Comparison of ENCODE assay signal across 14 cellular contexts in the genomic region with DNA sequence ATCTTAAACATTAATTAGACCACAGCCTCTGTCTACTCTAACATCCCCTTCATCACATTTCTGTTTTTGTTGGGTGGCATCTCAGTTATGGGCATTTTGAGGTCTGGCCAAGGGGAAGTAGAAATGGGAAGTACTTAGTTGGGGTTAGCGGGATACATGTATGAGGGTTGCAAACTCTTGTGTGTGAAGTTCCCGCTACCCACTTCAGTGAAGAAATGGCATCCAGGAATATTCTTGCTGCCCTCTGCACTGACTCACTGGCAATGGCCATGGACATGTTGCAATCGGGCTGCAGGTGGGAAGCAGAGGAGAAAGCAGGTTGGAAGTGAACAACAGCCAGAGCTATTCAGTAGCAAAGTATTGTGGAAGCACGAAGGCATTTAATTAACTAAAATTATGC. TPM values are rescaled to one million over a fixed set of nuclear protein-coding genes. Genes with fewer than 3 reads are reported as not detected.
DNase-seq lines count a peak whose midpoint lies in the region; ATAC-seq lines count a peak whose summit lies in the region.
"Had no signal": no experiment of that assay in that cellular context is flagged by ENCODE, and none has a peak within 500 bp of the region (broad histone marks: within the 10 kb centered on the region; RNA-seq: fewer than 3 reads in every experiment).

No MANE protein-coding gene starts in this region.

- WGBS in aorta, 2 donors = 75 to 78% methylated on average over 4 of the region's 4 CpGs

- H3K4me3 ChIP-seq in aorta (ENCODE audit: low read length in 2 of 2) = no peak overlapping the region
- H3K4me3 ChIP-seq: ascending aorta had no signal

- H3K27me3 Mint-ChIP-seq in stimulated activated naive CD8-positive, alpha-beta T cell treated with anti-CD3 and anti-CD28 coated beads, Interleukin-15, Interleukin-2, amounts not matched to agents 100 ng/mL and 50 ng/mL, for 24 hours = no peaks in the 10 kb centered on the region

- H3K9me3 Mint-ChIP-seq in stimulated activated naive CD8-positive, alpha-beta T cell treated with anti-CD3 and anti-CD28 coated beads, Interleukin-15, Interleukin-2, amounts not matched to agents 100 ng/mL and 50 ng/mL, for 24 hours = no peaks in the 10 kb centered on the region
- H3K9me3 Mint-ChIP-seq: stimulated activated effector memory CD8-positive, alpha-beta T cell treated with anti-CD3 and anti-CD28 coated beads, Interleukin-12 subunit alpha, Interleukin-12 subunit beta, amount 100 ng/mL, for 72 hours had no signal

- H3K9me3 ChIP-seq in aorta (ENCODE audit: control insufficient read depth, low read length) = no peaks in the 10 kb centered on the region
- H3K9me3 ChIP-seq: ascending aorta had no signal

- peaks cover 0 to 2% of the 10 kb centered on the region in 2 donors for H3K27me3 ChIP-seq in aorta (ENCODE audit: control insufficient read depth in 1 of 2, insufficient read depth in 2 of 2, low read length in 1 of 2)
- H3K27me3 ChIP-seq: ascending aorta had no signal

- H3K4me3 Mint-ChIP-seq in stimulated activated naive CD8-positive, alpha-beta T cell treated with anti-CD3 and anti-CD28 coated beads, Interleukin-15, Interleukin-2, amounts not matched to agents 100 ng/mL and 50 ng/mL, for 24 hours = no peak overlapping the region
- H3K4me3 Mint-ChIP-seq: stimulated activated effector memory CD8-positive, alpha-beta T cell treated with anti-CD3 and anti-CD28 coated beads, Interleukin-12 subunit alpha, Interleukin-12 subunit beta, amount 100 ng/mL, for 72 hours had no signal

- peaks cover 3% of the 10 kb centered on the region for H3K4me1 Mint-ChIP-seq in stimulated activated naive CD8-positive, alpha-beta T cell treated with anti-CD3 and anti-CD28 coated beads, Interleukin-15, Interleukin-2, amounts not matched to agents 100 ng/mL and 50 ng/mL, for 24 hours (ENCODE audit: low read depth)

- no peaks in the 10 kb centered on the region for H3K36me3 ChIP-seq in aorta (ENCODE audit: control insufficient read depth in 1 of 2, insufficient read depth in 2 of 2, low read length in 1 of 2)
- H3K36me3 ChIP-seq: ascending aorta had no signal

- H3K27ac Mint-ChIP-seq in stimulated activated naive CD8-positive, alpha-beta T cell treated with anti-CD3 and anti-CD28 coated beads, Interleukin-15, Interleukin-2, amounts not matched to agents 100 ng/mL and 50 ng/mL, for 24 hours = peak overlapping the region; percentile 78
- H3K27ac Mint-ChIP-seq: stimulated activated effector memory CD8-positive, alpha-beta T cell treated with anti-CD3 and anti-CD28 coated beads, Interleukin-12 subunit alpha, Interleukin-12 subunit beta, amount 100 ng/mL, for 72 hours had no signal

- intact Hi-C loops in Right ventricle myocardium superior (cut with DNase I) (no loop called here), aorta (cut with DNase I) (no loop called here)

- H3K27ac ChIP-seq in aorta (ENCODE audit: low read depth in 1 of 2, low read length in 2 of 2) = no peak overlapping the region
- H3K27ac ChIP-seq: ascending aorta had no signal

- H3K36me3 Mint-ChIP-seq in stimulated activated naive CD8-positive, alpha-beta T cell treated with anti-CD3 and anti-CD28 coated beads, Interleukin-15, Interleukin-2, amounts not matched to agents 100 ng/mL and 50 ng/mL, for 24 hours (ENCODE audit: low read depth) = peaks cover 8% of the 10 kb centered on the region

- no peak for ATAC-seq in stimulated activated naive CD8-positive, alpha-beta T cell treated with anti-CD3 and anti-CD28 coated beads, Interleukin-15, Interleukin-2, amounts not matched to agents 100 U/mL and 50 U/mL, for 24 hours
- ATAC-seq in Right ventricle myocardium superior (ENCODE audit: poor library complexity) (peak; percentile 82), aorta (ENCODE audit: low FRiP score) (peak; percentile 50), GM18867 (IDR thresholded peaks at IDR 0.05; ENCODE audit: unreplicated experiment) (no peak)
- ATAC-seq: Panc1; stimulated activated effector memory CD8-positive, alpha-beta T cell treated with anti-CD3 and anti-CD28 coated beads, Interleukin-12 subunit alpha, Interleukin-12 subunit beta, amount 100 ng/mL, for 72 hours had no signal

- no peaks in the 10 kb centered on the region for H3K4me1 ChIP-seq in aorta (ENCODE audit: control insufficient read depth in 1 of 2, insufficient read depth in 2 of 2, low read length in 2 of 2)
- H3K4me1 ChIP-seq: ascending aorta had no signal

- no peak for DNase-seq in stimulated activated naive CD8-positive, alpha-beta T cell treated with anti-CD3 and anti-CD28 coated beads, Interleukin-15, Interleukin-2, amounts not matched to agents 100 U/mL and 50 U/mL, for 24 hours
- DNase-seq in SKM-1 treated with dmso at 0.1 percent for 144 hours (lab: John Stamatoyannopoulos, UW; ENCODE audit: unreplicated experiment) = peak; percentile 63
- DNase-seq in Right ventricle myocardium superior = peak; percentile 47
- DNase-seq in aorta = no peak
- DNase-seq in stimulated activated naive CD4-positive, alpha-beta T cell (lab: John Stamatoyannopoulos, UW) = no peak
- no peak for DNase-seq in effector CD4-positive, alpha-beta T cell
- DNase-seq: activated CD4-positive, alpha-beta T cell treated with anti-CD3 and anti-CD28 coated beads for 4 hours had no signal

RNA-seq across cellular contexts. Expression of gene CD48, which starts 7.4 kb away (rescaled TPM):
- total RNA-seq in Right ventricle myocardium superior (0.91 TPM), aorta (1 to 10 TPM; 3.6 to 6.8 TPM)
- polyA plus RNA-seq in aorta = 10 to 100 TPM in 1 of 2 donors, 1 to 10 TPM in 1; 1.7 to 11.3 TPM
- total RNA-seq: ascending aorta, endothelial cell of umbilical vein had no signal
- polyA plus RNA-seq: endothelial cell of umbilical vein, neural cell had no signal

RNA-seq across cellular contexts. Expression of gene SLAMF7, which starts 34.8 kb away (rescaled TPM):
- total RNA-seq in Right ventricle myocardium superior (0.16 TPM), aorta (1 to 10 TPM; 2.5 to 2.9 TPM)
- polyA plus RNA-seq in aorta = 1 to 10 TPM in 1 of 2 donors, not detected in 1; 8.9 TPM
- total RNA-seq: ascending aorta, endothelial cell of umbilical vein had no signal
- polyA plus RNA-seq: endothelial cell of umbilical vein, neural cell had no signal

RNA-seq across cellular contexts. Expression of gene SLAMF1, which starts 57.4 kb away (rescaled TPM):
- 0.27 TPM for total RNA-seq in Right ventricle myocardium superior
- 1 to 10 TPM; 1.6 to 2.4 TPM for total RNA-seq in aorta
- polyA plus RNA-seq in aorta = not detected
- total RNA-seq: ascending aorta, endothelial cell of umbilical vein had no signal
- polyA plus RNA-seq: endothelial cell of umbilical vein, neural cell had no signal

Comparison
In these comparisons a context has a peak if more than half of its experiments do, and no peak if none do; other contexts are left out.
1. ATAC-seq: peak in Right ventricle myocardium superior (single experiment) and aorta (single experiment); none in stimulated activated naive CD8-positive, alpha-beta T cell treated with anti-CD3 and anti-CD28 coated beads, Interleukin-15, Interleukin-2, amounts not matched to agents 100 U/mL and 50 U/mL, for 24 hours (single experiment) and GM18867 (single experiment).
2. DNase-seq: peak in SKM-1 treated with dmso at 0.1 percent for 144 hours (single experiment) and Right ventricle myocardium superior (single experiment); none in stimulated activated naive CD8-positive, alpha-beta T cell treated with anti-CD3 and anti-CD28 coated beads, Interleukin-15, Interleukin-2, amounts not matched to agents 100 U/mL and 50 U/mL, for 24 hours (single experiment), aorta (0 of 2), stimulated activated naive CD4-positive, alpha-beta T cell (0 of 6) and effector CD4-positive, alpha-beta T cell (single experiment).